In genomic region chr20:32636821-32637220, GRCh38 we compare ENCODE assay signal across 17 cellular contexts. TPM values are rescaled to one million over a fixed set of nuclear protein-coding genes. Genes with fewer than 3 reads are reported as not detected.
A peak's percentile ranks its signal among the peaks of the same experiment; 100 is the strongest.
DNase-seq lines count a peak whose midpoint lies in the region; ATAC-seq and TF ChIP-seq lines count a peak whose summit lies in the region.
"Had no signal": no experiment of that assay in that cellular context is flagged by ENCODE, and none has a peak within 500 bp of the region (broad histone marks: within the 10 kb centered on the region; RNA-seq: fewer than 3 reads in every experiment).

No MANE protein-coding gene starts in this region.

- no peak overlapping the region for H2BK120ac ChIP-seq in neuronal stem cell (ENCODE audit: low read depth, low read length)

- no peak overlapping the region for H3K14ac ChIP-seq in neuronal stem cell (ENCODE audit: low read length)

- H3K4ac ChIP-seq in neuronal stem cell (ENCODE audit: low read length) = no peak overlapping the region

- H3K27ac ChIP-seq in adrenal gland = peak overlapping the region in 2 of 5 donors; percentile 42 to 57
- no peak overlapping the region for H3K27ac ChIP-seq in endodermal cell (ENCODE audit: low read depth, low read length)
- H3K27ac ChIP-seq in neuronal stem cell (replicated peaks; ENCODE audit: low read length) = no peak overlapping the region
- H3K27ac ChIP-seq: A549, HL-60 had no signal

- H2AFZ ChIP-seq in neuronal stem cell (ENCODE audit: low read length) = no peak overlapping the region

- H3K27me3 Mint-ChIP-seq in endodermal cell (ENCODE audit: insufficient read depth) = peaks cover 1% of the 10 kb centered on the region

- H2AK5ac ChIP-seq in neuronal stem cell (ENCODE audit: low read depth, low read length) = no peak overlapping the region

- H2BK5ac ChIP-seq in neuronal stem cell (ENCODE audit: low read length) = no peak overlapping the region

- no peak overlapping the region for H2BK12ac ChIP-seq in neuronal stem cell (ENCODE audit: low read length)

- WGBS in adrenal gland, 4 donors = 30 to 80% (median 31%) methylated on average over 1 to 3 of the region's 3 CpGs; no CpG with 5 or more reads in 1 of the 4 donors
- WGBS in endodermal cell (ENCODE audit: insufficient coverage in 1 of 2, insufficient read length in 1 of 2), 2 experiments = 83 to 84% methylated on average over 2 to 3 of the region's 3 CpGs
- no CpG with 5 or more reads among the region's 3 CpGs for WGBS in neuronal stem cell (ENCODE audit: extremely low coverage in 2 of 2, insufficient read length in 2 of 2, insufficient replicate concordance in 1 of 2), 2 donors

- ATAC-seq in stimulated activated effector memory CD8-positive, alpha-beta T cell treated with anti-CD3 and anti-CD28 coated beads, Interleukin-12 subunit alpha, Interleukin-12 subunit beta, amount 100 ng/mL, for 72 hours = no peak
- no peak for ATAC-seq in HG02938 (IDR thresholded peaks at IDR 0.05; ENCODE audit: unreplicated experiment)
- ATAC-seq: A549 had no signal

- no peak overlapping the region for H3K4me3 ChIP-seq in adrenal gland
- H3K4me3 ChIP-seq in endodermal cell (ENCODE audit: low read length) = no peak overlapping the region
- H3K4me3 ChIP-seq in neuronal stem cell (ENCODE audit: low read length in 2 of 2) = no peak overlapping the region
- H3K4me3 ChIP-seq: A549, HAP-1 had no signal

- no peak overlapping the region for H3K27ac Mint-ChIP-seq in endodermal cell
- peak overlapping the region; percentile 66 for H3K27ac Mint-ChIP-seq in stimulated activated effector memory CD8-positive, alpha-beta T cell treated with anti-CD3 and anti-CD28 coated beads, Interleukin-12 subunit alpha, Interleukin-12 subunit beta, amount 100 ng/mL, for 72 hours

- peak in 6 of 7 donors; percentile 62 to 69 (median 65) for DNase-seq in adrenal gland
- peak; percentile 47 for DNase-seq in endodermal cell
- no peak for DNase-seq in neuronal stem cell (ENCODE audit: low spot score)
- no peak for DNase-seq in stimulated activated effector memory CD8-positive, alpha-beta T cell treated with anti-CD3 and anti-CD28 coated beads, Interleukin-12 subunit alpha, Interleukin-12 subunit beta, amount 100 ng/mL, for 72 hours (ENCODE audit: low spot score in 2 of 2)
- no peak for DNase-seq in NCI-H128 (lab: John Stamatoyannopoulos, UW; ENCODE audit: unreplicated experiment)
- no peak for DNase-seq in activated naive CD4-positive, alpha-beta T cell treated with anti-CD3 and anti-CD28 coated beads, Interleukin-2, amount 50 U/mL, for 16 hours
- no peak for DNase-seq in NCI-H1436 (lab: John Stamatoyannopoulos, UW)
- DNase-seq: CD8-positive, alpha-beta memory T cell; DND-41; GF-D8 had no signal

- intact Hi-C loops in adrenal gland (cut with DNase I) = no loop called here

- H3K36me3 Mint-ChIP-seq in endodermal cell (ENCODE audit: low read depth) = no peaks in the 10 kb centered on the region
- H3K36me3 Mint-ChIP-seq in stimulated activated effector memory CD8-positive, alpha-beta T cell treated with anti-CD3 and anti-CD28 coated beads, Interleukin-12 subunit alpha, Interleukin-12 subunit beta, amount 100 ng/mL, for 72 hours = no peaks in the 10 kb centered on the region
- H3K36me3 Mint-ChIP-seq: CD8-positive, alpha-beta memory T cell had no signal

- H3K79me1 ChIP-seq in neuronal stem cell (ENCODE audit: low read depth, low read length) = peaks cover 1% of the 10 kb centered on the region

- H3K9me3 ChIP-seq in adrenal gland (replicated peaks in 1 of 3) = no peaks in the 10 kb centered on the region
- H3K9me3 ChIP-seq in endodermal cell (ENCODE audit: control insufficient read depth, low read length) = no peaks in the 10 kb centered on the region
- no peaks in the 10 kb centered on the region for H3K9me3 ChIP-seq in neuronal stem cell (replicated peaks in 1 of 2; ENCODE audit: control insufficient read depth in 2 of 2, insufficient read depth in 1 of 2, low read depth in 1 of 2, low read length in 2 of 2)
- H3K9me3 ChIP-seq: A549, Caco-2, HAP-1 had no signal

- peak overlapping the region; percentile 40 for H3K18ac ChIP-seq in neuronal stem cell (ENCODE audit: low read length)

- H3K4me1 Mint-ChIP-seq in endodermal cell = peaks cover 38% of the 10 kb centered on the region
- H3K4me1 Mint-ChIP-seq in stimulated activated effector memory CD8-positive, alpha-beta T cell treated with anti-CD3 and anti-CD28 coated beads, Interleukin-12 subunit alpha, Interleukin-12 subunit beta, amount 100 ng/mL, for 72 hours = no peaks in the 10 kb centered on the region
- H3K4me1 Mint-ChIP-seq: CD8-positive, alpha-beta memory T cell had no signal

- TF ChIP-seq CTCF in adrenal gland (IDR thresholded peaks at IDR 0.05) = no peak
- TF ChIP-seq CTCF in endodermal cell (conservative IDR thresholded peaks at IDR 0.05) = no peak

- H3K23ac ChIP-seq in neuronal stem cell (ENCODE audit: low read depth, low read length, poor library complexity) = peak overlapping the region; percentile 44

- no peaks in the 10 kb centered on the region for H3K27me3 ChIP-seq in adrenal gland
- no peaks in the 10 kb centered on the region for H3K27me3 ChIP-seq in endodermal cell (ENCODE audit: control insufficient read depth, insufficient read depth, low read length, poor library complexity, severe bottlenecking)
- peaks cover 0 to 41% (median 0%) of the 10 kb centered on the region in 3 experiments for H3K27me3 ChIP-seq in neuronal stem cell (ENCODE audit: control insufficient read depth in 3 of 3, insufficient read depth in 3 of 3, low read depth in 1 of 3, low read length in 3 of 3)

- peaks cover 11 to 21% of the 10 kb centered on the region in 2 donors for H3K4me1 ChIP-seq in adrenal gland (replicated peaks in 1 of 2)
- peaks cover 10% of the 10 kb centered on the region for H3K4me1 ChIP-seq in endodermal cell (ENCODE audit: control insufficient read depth, insufficient read depth, low read length)
- peaks cover 10 to 14% of the 10 kb centered on the region in 2 donors for H3K4me1 ChIP-seq in neuronal stem cell (ENCODE audit: control insufficient read depth in 2 of 2, insufficient read depth in 1 of 2, low read depth in 1 of 2, low read length in 2 of 2)
- H3K4me1 ChIP-seq: A549, Caco-2, HAP-1 had no signal

- no peak overlapping the region for H4K8ac ChIP-seq in neuronal stem cell (ENCODE audit: low read depth, low read length)

- H3K36me3 ChIP-seq in adrenal gland (replicated peaks in 1 of 2) = no peaks in the 10 kb centered on the region
- H3K36me3 ChIP-seq in endodermal cell (ENCODE audit: control insufficient read depth, insufficient read depth, low read length) = no peaks in the 10 kb centered on the region
- H3K36me3 ChIP-seq in neuronal stem cell (replicated peaks in 1 of 2; ENCODE audit: control insufficient read depth in 2 of 2, insufficient read depth in 2 of 2, low read length in 2 of 2) = no peaks in the 10 kb centered on the region
- H3K36me3 ChIP-seq: HAP-1 had no signal

- H3K9me3 Mint-ChIP-seq in endodermal cell = no peaks in the 10 kb centered on the region
- no peaks in the 10 kb centered on the region for H3K9me3 Mint-ChIP-seq in stimulated activated effector memory CD8-positive, alpha-beta T cell treated with anti-CD3 and anti-CD28 coated beads, Interleukin-12 subunit alpha, Interleukin-12 subunit beta, amount 100 ng/mL, for 72 hours
- H3K9me3 Mint-ChIP-seq: CD8-positive, alpha-beta memory T cell had no signal

- no peak overlapping the region for H2BK15ac ChIP-seq in neuronal stem cell (ENCODE audit: low read length)

- H3K9ac ChIP-seq in endodermal cell (ENCODE audit: extremely low read depth, low read length, poor library complexity, severe bottlenecking) (no peak overlapping the region), neuronal stem cell (ENCODE audit: low read depth, low read length, poor library complexity) (no peak overlapping the region)

- no peak for TF ChIP-seq POLR2A in adrenal gland (IDR thresholded peaks at IDR 0.05)

- no peak overlapping the region for H3K4me3 Mint-ChIP-seq in endodermal cell
- no peak overlapping the region for H3K4me3 Mint-ChIP-seq in stimulated activated effector memory CD8-positive, alpha-beta T cell treated with anti-CD3 and anti-CD28 coated beads, Interleukin-12 subunit alpha, Interleukin-12 subunit beta, amount 100 ng/mL, for 72 hours

- no peak overlapping the region for H4K91ac ChIP-seq in neuronal stem cell (ENCODE audit: low read depth, low read length, poor library complexity)

- H3K4me2 ChIP-seq in neuronal stem cell (ENCODE audit: insufficient read depth, low read length, poor library complexity, severe bottlenecking) = no peak overlapping the region
- H3K4me2 ChIP-seq: A549 had no signal

RNA-seq across cellular contexts. Expression of gene C20orf203, which starts 36.9 kb away (rescaled TPM):
- total RNA-seq in adrenal gland = under 1 TPM in 1 of 8 donors, not detected in 7; 0.09 TPM
- under 1 TPM in 2 of 3 donors, not detected in 1; 0.07 to 0.16 TPM for polyA plus RNA-seq in adrenal gland
- under 1 TPM; 0.18 to 0.24 TPM for total RNA-seq in endodermal cell
- polyA plus RNA-seq in endodermal cell (2013, experiment 1 of 2) = 0.28 TPM
- polyA plus RNA-seq in endodermal cell (2013, experiment 2 of 2) = 0.41 TPM
- 0.21 TPM for polyA plus RNA-seq in neuronal stem cell (2013, experiment 1 of 2)
- 0.18 TPM for polyA plus RNA-seq in neuronal stem cell (2013, experiment 2 of 2)
- total RNA-seq: Caco-2; CD8-positive, alpha-beta memory T cell; H1 had no signal
- polyA plus RNA-seq: A549; AG04450; CD8-positive, alpha-beta memory T cell had no signal

RNA-seq across cellular contexts. Expression of gene NOL4L, which starts 51.7 kb away (rescaled TPM):
- total RNA-seq in adrenal gland (10 to 100 TPM in 7 of 8 donors, 1 to 10 TPM in 1; 9.7 to 30.4 (median 15.7) TPM), endodermal cell (10 to 100 TPM; 39.6 to 50.7 TPM)
- polyA plus RNA-seq in adrenal gland = 10 to 100 TPM in 2 of 3 donors, 1 to 10 TPM in 1; 6.4 to 29.8 (median 13.8) TPM
- polyA plus RNA-seq in endodermal cell (2013, experiment 1 of 2) = 44.8 TPM
- 45.4 TPM for polyA plus RNA-seq in endodermal cell (2013, experiment 2 of 2)
- 27.2 TPM for polyA plus RNA-seq in neuronal stem cell (2013, experiment 1 of 2)
- polyA plus RNA-seq in neuronal stem cell (2013, experiment 2 of 2) = 27.3 TPM

Comparison
In these comparisons a context has a peak if more than half of its experiments do, and no peak if none do; other contexts are left out.
1. DNase-seq: peak in adrenal gland (6 of 7) and endodermal cell (single experiment); none in neuronal stem cell (single experiment), stimulated activated effector memory CD8-positive, alpha-beta T cell treated with anti-CD3 and anti-CD28 coated beads, Interleukin-12 subunit alpha, Interleukin-12 subunit beta, amount 100 ng/mL, for 72 hours (0 of 2), NCI-H128 (single experiment), activated naive CD4-positive, alpha-beta T cell treated with anti-CD3 and anti-CD28 coated beads, Interleukin-2, amount 50 U/mL, for 16 hours (single experiment) and NCI-H1436 (single experiment).